ENCODE assay signal across 8 cellular contexts in genomic region chr5:169583424-169584215, GRCh38. TPM values are rescaled to one million over a fixed set of nuclear protein-coding genes. Genes with fewer than 3 reads are reported as not detected.
A peak's percentile ranks its signal among the peaks of the same experiment; 100 is the strongest.
DNase-seq lines count a peak whose midpoint lies in the region; ATAC-seq, FAIRE-seq and TF ChIP-seq lines count a peak whose summit lies in the region.

TSS of gene SPDL1 (plus strand) at chr5:169583773. CDS start at chr5:169588417, 4,644 bp downstream.

- H2AFZ ChIP-seq in keratinocyte (ENCODE audit: control insufficient read depth, low read length), result peak within 1 kb of the TSS; percentile 92

- peak; percentile 75 for FAIRE-seq in keratinocyte (lab: Jason Lieb, UNC)

- peaks cover 9% of the 10 kb centered on the region for H3K4me1 ChIP-seq in keratinocyte (ENCODE audit: control insufficient read depth, extremely low read depth, insufficient read depth, low read length)

- no peaks in the 10 kb centered on the region for H3K9me3 ChIP-seq in keratinocyte (ENCODE audit: control insufficient read depth, low read depth, low read length)

- no peaks in the 10 kb centered on the region for H3K9me1 ChIP-seq in keratinocyte (ENCODE audit: control insufficient read depth, extremely low read depth, insufficient read depth, low read length)

- H3K27ac ChIP-seq in keratinocyte (ENCODE audit: control insufficient read depth, insufficient read depth, low read length), result peak within 1 kb of the TSS; percentile 86

- no peaks in the 10 kb centered on the region for H4K20me1 ChIP-seq in keratinocyte (ENCODE audit: control insufficient read depth, extremely low read depth, insufficient read depth, low read length)

- H3K79me2 ChIP-seq in keratinocyte (ENCODE audit: control insufficient read depth, insufficient read depth, low read length), result peaks cover 38% of the 10 kb centered on the region

- peak within 1 kb of the TSS; percentile 94 for H3K4me2 ChIP-seq in keratinocyte (ENCODE audit: control insufficient read depth, extremely low read depth, insufficient read depth, low read depth, low read length)

- DNase-seq in AG10803 (ENCODE audit: low read depth) (peak; percentile 95), NCI-H460 (ENCODE audit: extremely low read depth, low read depth) (peak; percentile 97), cerebellum (ENCODE audit: low spot score) (peak; percentile 93), keratinocyte (ENCODE audit: low read depth, low spot score) (peak; percentile 82)
- DNase-seq in activated CD4-positive, CD25-positive, alpha-beta regulatory T cell treated with anti-CD3 and anti-CD28 coated beads, Interleukin-2, amount 50 U/mL, for 72 hours, result peak; percentile 96
- DNase-seq in stimulated activated CD4-positive, alpha-beta T cell treated with anti-CD3 and anti-CD28 coated beads, Interleukin-15, amount 100 ng/mL, for 1 hour (ENCODE audit: low read depth in 1 of 2, low spot score in 1 of 2), result peak; percentile 85 to 88

- dilution Hi-C loops in keratinocyte (cut with MboI; ENCODE audit: extremely low pct_ligation_motif_present, low sequenced_read_pairs), result no loop called here

- H3K4me3 ChIP-seq in AG10803 (ENCODE audit: low read length) (peak within 1 kb of the TSS; percentile 92), keratinocyte (ENCODE audit: control insufficient read depth in 2 of 3, extremely low read depth in 1 of 3, insufficient read depth in 2 of 3, low read depth in 1 of 3, low read length in 3 of 3) (peak within 1 kb of the TSS; percentile 69 to 88 (median 84))

- H3K36me3 ChIP-seq in keratinocyte (ENCODE audit: control insufficient read depth in 2 of 2, extremely low read depth in 1 of 2, insufficient read depth in 2 of 2, low read length in 2 of 2), result no peaks in the 10 kb centered on the region

- TF ChIP-seq CTCF in AG10803 (conservative IDR thresholded peaks at IDR 0.05; ENCODE audit: low read length) (no peak), keratinocyte (optimal IDR thresholded peaks at IDR 0.05 in 1 of 3, IDR thresholded peaks at IDR 0.05 in 1 of 3, conservative IDR thresholded peaks at IDR 0.05 in 1 of 3; ENCODE audit: extremely low read depth in 1 of 3, insufficient read depth in 2 of 3, low read length in 3 of 3) (no peak)

- ATAC-seq in GM19043 (IDR thresholded peaks at IDR 0.05; ENCODE audit: low read depth, unreplicated experiment) (peak; percentile 88), HG03378 (IDR thresholded peaks at IDR 0.05; ENCODE audit: unreplicated experiment) (peak; percentile 83)

- peak within 1 kb of the TSS; percentile 96 for H3K9ac ChIP-seq in keratinocyte (ENCODE audit: control insufficient read depth, extremely low read depth, insufficient read depth, low read length)

- no peaks in the 10 kb centered on the region for H3K27me3 ChIP-seq in keratinocyte (ENCODE audit: control insufficient read depth, extremely low read depth, insufficient read depth, low read length)

RNA-seq across cellular contexts. Expression of gene SPDL1, which starts in this region (rescaled TPM):
- total RNA-seq in NCI-H460 (2014; rRNA removed; shearing (Covaris generic)), result 38.7 and 40.5 TPM in 2 replicates
- 59.1 and 87.8 TPM in 2 replicates for polyA plus RNA-seq in NCI-H460 (2014; cell fraction: nucleus; rRNA removed)
- 27.4 TPM for total RNA-seq in cerebellum
- polyA plus RNA-seq in keratinocyte, result 9.6 to 24.6 TPM (median 20.8 TPM) in 3 replicates
- polyA plus RNA-seq in keratinocyte (2011; ENCODE audit: low read depth), result 24.0 TPM
- polyA plus RNA-seq in keratinocyte (2011; cell fraction: cytosol; rRNA removed), result 8.2 and 12.8 TPM in 2 replicates
- 17.0 and 28.3 TPM in 2 replicates for polyA plus RNA-seq in keratinocyte (2011; cell fraction: nucleus; rRNA removed)
- polyA plus RNA-seq in keratinocyte (2012; ENCODE audit: low replicate concordance), result 3.8 and 15.7 TPM in 2 replicates
- polyA minus RNA-seq in keratinocyte, result 0.82 to 9.8 TPM (median 3.3 TPM) in 3 replicates
- 6.5 TPM for polyA minus RNA-seq in keratinocyte (2011; cell fraction: cytosol; rRNA and poly(A)+ RNA removed)
- 4.2 and 11.3 TPM in 2 replicates for polyA minus RNA-seq in keratinocyte (2011; cell fraction: nucleus; rRNA and poly(A)+ RNA removed)

Comparison
In these comparisons a context has a peak if more than half of its experiments do, and no peak if none do; other contexts are left out.
1. Peak in every context shown above with its lines: DNase-seq, ATAC-seq, H3K4me3 ChIP-seq and H3K27ac ChIP-seq.